ENCODE assay signal across 8 cellular contexts in the genomic region with DNA sequence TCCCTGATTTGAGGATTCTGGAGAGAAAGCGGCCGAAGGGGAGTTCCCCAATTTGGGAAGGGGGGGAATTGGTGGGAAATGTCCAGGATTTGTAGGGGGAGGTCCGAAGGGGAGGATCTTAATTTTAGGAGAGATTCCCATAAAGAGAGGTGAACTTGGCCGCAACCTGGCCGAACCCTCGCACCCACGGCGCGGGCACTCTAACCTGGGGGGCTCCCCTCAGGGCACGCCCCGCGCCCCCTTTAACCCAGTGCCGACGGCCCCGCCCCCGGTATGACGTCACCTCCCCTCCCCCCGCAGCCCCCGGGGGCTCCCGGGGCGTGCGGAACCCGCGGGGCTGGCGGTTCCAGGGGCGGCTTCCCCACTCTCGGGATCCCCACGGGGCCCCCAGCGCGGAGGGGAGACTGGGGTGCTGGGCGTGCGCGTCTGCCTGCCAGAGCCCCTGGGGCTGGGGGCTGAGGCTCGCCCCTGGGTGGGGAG. TPM values are rescaled to one million over a fixed set of nuclear protein-coding genes. Genes with fewer than 3 reads are reported as not detected.
DNase-seq lines count a peak whose midpoint lies in the region; ATAC-seq and TF ChIP-seq lines count a peak whose summit lies in the region.

No MANE protein-coding gene starts in this region.

- H3K27ac Mint-ChIP-seq in progenitor cell of endocrine pancreas: peak overlapping the region; percentile 96

- H3K27me3 Mint-ChIP-seq in progenitor cell of endocrine pancreas: peaks cover 22% of the 10 kb centered on the region

- CTCF ChIA-PET in PC-3 (lab: Charles Lee): no interaction called here

- peaks cover 1% of the 10 kb centered on the region for H3K36me3 Mint-ChIP-seq in progenitor cell of endocrine pancreas (ENCODE audit: insufficient read depth)

- H3K9ac ChIP-seq in PC-3 (ENCODE audit: low read length): peak overlapping the region; percentile 23; the same call in 1 of the 2 replicates

- peak overlapping the region; percentile 80 for H2AFZ ChIP-seq in PC-3 (ENCODE audit: low read length)

- DNase-seq in D341Med (ENCODE audit: low spot score): peak; percentile 75
- no peak for DNase-seq in PC-3
- no peak for DNase-seq in fibroblast of mammary gland (ENCODE audit: low read depth)
- DNase-seq in progenitor cell of endocrine pancreas (ENCODE audit: low spot score, unreplicated experiment): no peak
- DNase-seq in HT-29 (ENCODE audit: low spot score): no peak

- peak overlapping the region; percentile 87 for H3K4me3 Mint-ChIP-seq in progenitor cell of endocrine pancreas (ENCODE audit: low read depth)

- no peaks in the 10 kb centered on the region for H3K9me3 Mint-ChIP-seq in progenitor cell of endocrine pancreas (ENCODE audit: low read depth)

- no peaks in the 10 kb centered on the region for H3K36me3 ChIP-seq in PC-3 (ENCODE audit: low read depth, low read length)

- no peak overlapping the region for H3K27ac ChIP-seq in PC-3 (ENCODE audit: low read length)

- no peaks in the 10 kb centered on the region for H3F3A ChIP-seq in PC-3 (ENCODE audit: low read length, unreplicated experiment)

- BruUV-seq in PC-3 (replicated peaks; lab: Mats Ljungman, UMichigan): no TSS peak

- peaks cover 13% of the 10 kb centered on the region for H3K4me1 Mint-ChIP-seq in progenitor cell of endocrine pancreas (ENCODE audit: low read depth)

- no peaks in the 10 kb centered on the region for H3K27me3 ChIP-seq in PC-3 (ENCODE audit: low read length)

- H3K4me2 ChIP-seq in PC-3 (ENCODE audit: low read length): peak overlapping the region; percentile 100

- intact Hi-C loops in PC-3 (cut with micrococcal nuclease): no loop called here

- ATAC-seq in PC-3: no peak
- ATAC-seq in HG03565 (IDR thresholded peaks at IDR 0.05; ENCODE audit: unreplicated experiment): no peak
- no peak for ATAC-seq in HG03139 (IDR thresholded peaks at IDR 0.05; ENCODE audit: unreplicated experiment)
- ATAC-seq in HG03175 (IDR thresholded peaks at IDR 0.05; ENCODE audit: unreplicated experiment): no peak

- no peaks in the 10 kb centered on the region for H3K9me3 ChIP-seq in PC-3 (ENCODE audit: low read length)

- H3K4me3 ChIP-seq in PC-3 (ENCODE audit: low read length): peak overlapping the region; percentile 95
- H3K4me3 ChIP-seq in fibroblast of mammary gland (ENCODE audit: control insufficient read depth, low read depth, low read length): peak overlapping the region; percentile 20

- TF ChIP-seq CTCF in PC-3 (conservative IDR thresholded peaks at IDR 0.05; ENCODE audit: low read depth, low read length) (no peak), fibroblast of mammary gland (conservative IDR thresholded peaks at IDR 0.05; ENCODE audit: control insufficient read depth, insufficient read depth, low read depth, low read length) (no peak), progenitor cell of endocrine pancreas (IDR thresholded peaks at IDR 0.05; ENCODE audit: unreplicated experiment) (no peak)

- 0 out of 2 replicates have a peak, but pooled peaks cover 3% of the 10 kb centered on the region for H4K20me1 ChIP-seq in PC-3 (ENCODE audit: low read length)

- peaks cover 5% of the 10 kb centered on the region for H3K4me1 ChIP-seq in PC-3 (ENCODE audit: insufficient read depth, low read length)

- H3K9me2 ChIP-seq in PC-3 (replicated peaks; ENCODE audit: low read length): no peaks in the 10 kb centered on the region

- peaks cover 10% of the 10 kb centered on the region for H3K79me2 ChIP-seq in PC-3 (ENCODE audit: low read length)

- POLR2A ChIA-PET in PC-3 (lab: Charles Lee; ENCODE audit: unreplicated experiment): no interaction called here

RNA-seq across cellular contexts. Expression of a gene that starts 1.1 kb away (rescaled TPM):
- total RNA-seq in PC-3 (2014; rRNA removed) (106 and 134 TPM in 2 replicates), progenitor cell of endocrine pancreas (219 and 234 TPM in 2 replicates)
- total RNA-seq in HT-29 (2014; rRNA removed; shearing (Covaris generic)): 0.03 and 0.08 TPM in 2 replicates

Comparison
In these comparisons a context has a peak if more than half of its experiments do, and no peak if none do; other contexts are left out.
1. RNA of a gene that starts 1.1 kb away (total RNA-seq): 219 to 234 TPM in progenitor cell of endocrine pancreas and 106 to 134 TPM in PC-3; 0.03 to 0.08 TPM in HT-29; every median in the first group is over 10 times any median in the second.